In genomic region chr6:141953072-141953471, GRCh38 we compare ENCODE assay signal across 26 cellular contexts.
DNase-seq lines count a peak whose midpoint lies in the region; ATAC-seq, FAIRE-seq and TF ChIP-seq lines count a peak whose summit lies in the region.
"Had no signal": no experiment of that assay in that cellular context is flagged by ENCODE, and none has a peak within 500 bp of the region (broad histone marks: within the 10 kb centered on the region; RNA-seq: fewer than 3 reads in every experiment).

No MANE protein-coding gene starts in this region.

- no peak for TF ChIP-seq CTCF in HEK293 (tag by site-specific recombination; IDR thresholded peaks at IDR 0.05)
- no peak for TF ChIP-seq CTCF in OCI-LY7 (conservative IDR thresholded peaks at IDR 0.05; ENCODE audit: low read length)
- TF ChIP-seq CTCF in K562 (IDR thresholded peaks at IDR 0.05 in 2 of 3, conservative IDR thresholded peaks at IDR 0.05 in 1 of 3; ENCODE audit: insufficient read depth in 2 of 3, low read depth in 1 of 3, low read length in 3 of 3) = no peak
- TF ChIP-seq CTCF in spleen (IDR thresholded peaks at IDR 0.05 in 8 of 11, conservative IDR thresholded peaks at IDR 0.05 in 3 of 11) = no peak

- H2BK120ac ChIP-seq in trophoblast cell (ENCODE audit: insufficient read depth, low read length, poor library complexity) = no peak overlapping the region

- CTCF ChIA-PET in HEK293 (lab: Yijun Ruan, JAX) (no interaction called here), OCI-LY7 (lab: Charles Lee; ENCODE audit: unreplicated experiment) (no interaction called here), K562 (lab: Yijun Ruan, JAX; ENCODE audit: low intra/inter-chr PET ratio) (no interaction called here)

- H3K36me3 ChIP-seq in HEK293 (ENCODE audit: control insufficient read depth in 2 of 2, insufficient read depth in 1 of 2, low read length in 2 of 2) (no peaks in the 10 kb centered on the region), OCI-LY7 (ENCODE audit: insufficient read depth, low read length) (no peaks in the 10 kb centered on the region), K562 (ENCODE audit: control insufficient read depth, insufficient read depth, low read length) (no peaks in the 10 kb centered on the region), trophoblast cell (ENCODE audit: control insufficient read depth in 1 of 2, insufficient read depth in 2 of 2, low read length in 2 of 2) (no peaks in the 10 kb centered on the region), Karpas-422 (ENCODE audit: insufficient read depth, low read length) (no peaks in the 10 kb centered on the region), spleen (no peaks in the 10 kb centered on the region)
- H3K36me3 ChIP-seq: BE2C, BLaER1 had no signal

- H3K4me2 ChIP-seq in OCI-LY7 (ENCODE audit: low read length) (no peak overlapping the region), K562 (ENCODE audit: insufficient read depth, low read length) (no peak overlapping the region), trophoblast cell (ENCODE audit: low read length) (no peak overlapping the region), Karpas-422 (ENCODE audit: low read depth, low read length, poor library complexity, severe bottlenecking) (no peak overlapping the region)
- H3K4me2 ChIP-seq: BLaER1 had no signal

- POLR2A ChIA-PET in HEK293 (lab: Yijun Ruan, JAX) = no interaction called here
- POLR2A ChIA-PET in OCI-LY7 (lab: Charles Lee) = no interaction called here
- POLR2A ChIA-PET in K562 (lab: Yijun Ruan, JAX) = interaction anchor here (1.7 kb wide), 1 partner anchor 11 kb away, joined by 3 read pairs; no protein-coding TSS in a partner anchor

- H3K9ac ChIP-seq in K562 (ENCODE audit: insufficient read depth in 1 of 2, low read depth in 2 of 2, low read length in 2 of 2) (no peak overlapping the region), trophoblast cell (ENCODE audit: low read length) (no peak overlapping the region), Karpas-422 (ENCODE audit: low read length) (no peak overlapping the region)
- H3K9ac ChIP-seq: BLaER1 had no signal

- H4K12ac ChIP-seq in trophoblast cell (ENCODE audit: low read depth, low read length) = no peak overlapping the region

- no peak overlapping the region for H2AFZ ChIP-seq in OCI-LY7 (ENCODE audit: low read length)
- no peak overlapping the region for H2AFZ ChIP-seq in K562 (ENCODE audit: low read depth, low read length)
- no peak overlapping the region for H2AFZ ChIP-seq in trophoblast cell (ENCODE audit: insufficient read depth, low read length, poor library complexity)
- H2AFZ ChIP-seq in Karpas-422 (ENCODE audit: low read length) = no peak overlapping the region

- no peak overlapping the region for H3K23ac ChIP-seq in trophoblast cell (ENCODE audit: low read length)

- H2BK5ac ChIP-seq in trophoblast cell (ENCODE audit: low read depth, low read length, poor library complexity) = no peak overlapping the region

- no peak overlapping the region for H3K18ac ChIP-seq in trophoblast cell (ENCODE audit: low read length)

- no peaks in the 10 kb centered on the region for H3K27me3 ChIP-seq in K562 (ENCODE audit: control insufficient read depth in 2 of 2, insufficient read depth in 2 of 2, low read length in 2 of 2)
- no peaks in the 10 kb centered on the region for H3K27me3 ChIP-seq in trophoblast cell (ENCODE audit: insufficient read depth, low read length)
- H3K27me3 ChIP-seq in Karpas-422 (ENCODE audit: low read length) = no peaks in the 10 kb centered on the region
- H3K27me3 ChIP-seq in spleen (replicated peaks in 1 of 7) = no peaks in the 10 kb centered on the region
- H3K27me3 ChIP-seq: BE2C, BLaER1 had no signal

- H3K9me2 ChIP-seq in OCI-LY7 (ENCODE audit: insufficient read depth, low read length) (no peaks in the 10 kb centered on the region), Karpas-422 (replicated peaks; ENCODE audit: insufficient read depth, low read length) (no peaks in the 10 kb centered on the region)

- no peak for FAIRE-seq in K562 (lab: Jason Lieb, UNC)
- FAIRE-seq: A204.1, GM12878, GM12892, GM18507 had no signal

- H3K4ac ChIP-seq in trophoblast cell (ENCODE audit: low read depth, low read length) = no peak overlapping the region

- H3K79me2 ChIP-seq in OCI-LY7 (ENCODE audit: insufficient read depth, low read depth, low read length) (no peaks in the 10 kb centered on the region), K562 (ENCODE audit: control insufficient read depth, insufficient read depth, low read length) (no peaks in the 10 kb centered on the region), trophoblast cell (ENCODE audit: control insufficient read depth, insufficient read depth, low read length, poor library complexity) (no peaks in the 10 kb centered on the region), Karpas-422 (ENCODE audit: low read length) (no peaks in the 10 kb centered on the region)

- no TSS peak for BruUV-seq in OCI-LY7 (replicated peaks; lab: Mats Ljungman, UMichigan)
- BruUV-seq in K562 (replicated peaks; lab: Mats Ljungman, UMichigan) = no TSS peak

- TF ChIP-seq RAD21 in K562 (CRISPR knock-in tag; conservative IDR thresholded peaks at IDR 0.05 in 1 of 2, IDR thresholded peaks at IDR 0.05 in 1 of 2) = no peak

- DNase-seq in OCI-LY7 (ENCODE audit: low spot score) = peak; percentile 3
- DNase-seq in K562 (ENCODE audit: extremely low read depth in 1 of 4, low spot score in 3 of 4) = no peak
- DNase-seq in trophoblast cell = no peak
- no peak for DNase-seq in Karpas-422
- no peak for DNase-seq in spleen
- DNase-seq in activated CD8-positive, alpha-beta memory T cell treated with anti-CD3 and anti-CD28 coated beads, Interleukin-2, amount 50 U/mL, for 48 hours = no peak
- DNase-seq: 8988T; ACHN; BE2C; C1 segment of cervical spinal cord; CD4-positive, alpha-beta memory T cell; CD4-positive, CD25-positive, alpha-beta regulatory T cell; CD8-positive, alpha-beta memory T cell; COR-L47; DMS 273 treated with DMSO at 0.1 percent for 48 hours; DMS153; DMS79; DND-41; EL; GDM1 had no signal

- no peak overlapping the region for H4K91ac ChIP-seq in trophoblast cell (ENCODE audit: low read depth, low read length)

- H3K79me1 ChIP-seq in trophoblast cell (ENCODE audit: low read length) = no peaks in the 10 kb centered on the region

- no peaks in the 10 kb centered on the region for H3K9me1 ChIP-seq in K562 (ENCODE audit: control insufficient read depth, insufficient read depth, low read length)

- H3K27ac ChIP-seq in HEK293 (ENCODE audit: extremely low read depth, low read depth, low read length) = no peak overlapping the region
- no peak overlapping the region for H3K27ac ChIP-seq in OCI-LY7 (ENCODE audit: low read depth, low read length, poor library complexity, severe bottlenecking)
- no peak overlapping the region for H3K27ac ChIP-seq in K562 (ENCODE audit: extremely low read depth, low read depth, low read length)
- no peak overlapping the region for H3K27ac ChIP-seq in trophoblast cell (ENCODE audit: low read depth, low read length)
- H3K27ac ChIP-seq in Karpas-422 (ENCODE audit: low read length) = no peak overlapping the region
- H3K27ac ChIP-seq in spleen = no peak overlapping the region
- H3K27ac ChIP-seq: BLaER1 had no signal

- no peaks in the 10 kb centered on the region for H3K4me1 ChIP-seq in HEK293 (ENCODE audit: control insufficient read depth, insufficient read depth, low read length)
- H3K4me1 ChIP-seq in OCI-LY7 (ENCODE audit: insufficient read depth, low read length, poor library complexity, severe bottlenecking) = no peaks in the 10 kb centered on the region
- no peaks in the 10 kb centered on the region for H3K4me1 ChIP-seq in K562 (replicated peaks in 1 of 2; ENCODE audit: control insufficient read depth in 2 of 2, insufficient read depth in 2 of 2, low read length in 2 of 2)
- no peaks in the 10 kb centered on the region for H3K4me1 ChIP-seq in trophoblast cell (ENCODE audit: control insufficient read depth in 1 of 2, insufficient read depth in 2 of 2, low read length in 2 of 2)
- no peaks in the 10 kb centered on the region for H3K4me1 ChIP-seq in Karpas-422 (ENCODE audit: low read length)
- no peaks in the 10 kb centered on the region for H3K4me1 ChIP-seq in spleen
- H3K4me1 ChIP-seq: BE2C, BLaER1 had no signal

- H3K9me3 ChIP-seq in HEK293 (ENCODE audit: control insufficient read depth, insufficient read depth, low read depth, low read length) (no peaks in the 10 kb centered on the region), OCI-LY7 (ENCODE audit: low read length) (no peaks in the 10 kb centered on the region), K562 (replicated peaks; ENCODE audit: control insufficient read depth, insufficient read depth, low read depth, low read length) (no peaks in the 10 kb centered on the region; the same call in 1 of the 2 replicates), trophoblast cell (ENCODE audit: insufficient read depth, low read depth, low read length) (peaks cover 6% of the 10 kb centered on the region), Karpas-422 (ENCODE audit: low read length) (peaks cover 10% of the 10 kb centered on the region), spleen (peaks cover 0 to 32% (median 25%) of the 10 kb centered on the region in 8 donors)
- H3K9me3 ChIP-seq: BE2C had no signal

- TF ChIP-seq POLR2A in K562 (conservative IDR thresholded peaks at IDR 0.05) = no peak
- TF ChIP-seq POLR2A in spleen (IDR thresholded peaks at IDR 0.05) = no peak

- H2AK5ac ChIP-seq in trophoblast cell (ENCODE audit: low read length) = no peak overlapping the region

- intact Hi-C loops in OCI-LY7 (cut with micrococcal nuclease; ENCODE audit: unreplicated experiment) = no loop called here
- intact Hi-C loops in K562 (cut with micrococcal nuclease) = no loop called here
- intact Hi-C loops in spleen (cut with DNase I; ENCODE audit: low total_unique reads) = no loop called here

- no peaks in the 10 kb centered on the region for H4K20me1 ChIP-seq in OCI-LY7 (ENCODE audit: insufficient read depth, low read length)
- no peaks in the 10 kb centered on the region for H4K20me1 ChIP-seq in K562 (replicated peaks; ENCODE audit: control insufficient read depth, insufficient read depth, low read length)
- no peaks in the 10 kb centered on the region for H4K20me1 ChIP-seq in Karpas-422 (ENCODE audit: insufficient read depth, low read depth, low read length)
- H4K20me1 ChIP-seq: BLaER1 had no signal

- no peak for ATAC-seq in K562
- ATAC-seq: GM12878 had no signal

- H3K4me3 ChIP-seq in HEK293 (ENCODE audit: low read depth, low read length) (no peak overlapping the region), OCI-LY7 (ENCODE audit: low read depth, low read length, poor library complexity, severe bottlenecking) (no peak overlapping the region), K562 (no peak overlapping the region), trophoblast cell (ENCODE audit: low read depth, low read length) (peak overlapping the region; percentile 20), Karpas-422 (ENCODE audit: low read length) (no peak overlapping the region), spleen (no peak overlapping the region)
- H3K4me3 ChIP-seq: BLaER1, GM12878 had no signal

- H3K14ac ChIP-seq in trophoblast cell (ENCODE audit: low read length) = no peak overlapping the region

- no peak overlapping the region for H2BK12ac ChIP-seq in trophoblast cell (ENCODE audit: low read length)

- H4K8ac ChIP-seq in trophoblast cell (ENCODE audit: low read depth, low read length) = no peak overlapping the region

- in situ Hi-C loops in K562 (cut with MboI) = no loop called here

- no peak for TF ChIP-seq EP300 in K562 (IDR thresholded peaks at IDR 0.05; ENCODE audit: low read length)

TF ChIP-seq in HEK293, 187 proteins besides CTCF, POLR2A, EP300 and RAD21 (continues in another document):
- peak; percentile 89 for TF ChIP-seq SETDB1 (IDR thresholded peaks at IDR 0.05; ENCODE audit: insufficient read length, low read length)

Comparison
In these comparisons a context has a peak if more than half of its experiments do, and no peak if none do; other contexts are left out.
1. Of the 44 proteins assayed by ChIP-seq in both K562 and HEK293: peak only in K562: TRIM28; only in HEK293: SETDB1; in both: none; in neither: 42.